Comparison of ENCODE assay signal across 1 cellular context in the genomic region with DNA sequence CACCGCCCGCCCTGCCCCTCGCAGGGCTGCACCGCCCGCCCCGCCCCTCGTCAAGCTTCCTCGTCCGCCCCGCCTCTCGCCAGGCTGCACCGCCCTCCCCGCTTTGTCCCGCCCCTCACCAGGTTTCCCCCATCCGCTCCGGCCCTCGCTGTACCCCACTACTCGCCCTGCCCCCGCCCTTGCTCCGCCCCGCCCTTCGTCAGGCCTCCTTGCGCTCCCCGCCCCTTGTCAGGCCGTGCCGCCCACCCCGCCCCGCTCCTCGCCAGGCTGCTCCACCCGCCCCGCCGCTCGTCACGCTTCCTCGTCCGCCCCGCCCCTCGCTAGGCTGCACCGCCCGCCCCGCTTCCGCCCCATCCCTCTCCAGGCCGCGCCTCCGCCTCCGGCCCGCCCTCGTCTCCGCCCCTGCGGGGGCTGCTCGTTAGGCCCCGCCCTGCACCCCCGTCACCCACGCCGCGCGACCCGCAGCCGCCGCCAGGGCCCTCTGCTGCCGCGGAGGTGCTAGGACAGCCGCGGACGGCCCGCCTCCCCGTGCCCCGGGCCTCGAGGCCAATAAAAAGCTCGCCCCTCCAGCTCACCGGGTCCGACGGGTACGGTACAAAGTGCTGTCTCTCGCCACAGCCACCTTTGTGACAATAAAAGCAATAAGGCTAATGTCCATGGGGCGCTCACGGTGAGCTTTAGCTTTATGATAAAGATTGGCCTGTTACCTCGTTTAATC.
TF ChIP-seq lines count a peak whose summit lies in the region.

No MANE protein-coding gene starts in this region.

TF ChIP-seq in HepG2, 621 proteins besides CTCF, POLR2A, EP300 and RAD21 (continued from another document and continues in another):
- TF ChIP-seq, protein P1, sequence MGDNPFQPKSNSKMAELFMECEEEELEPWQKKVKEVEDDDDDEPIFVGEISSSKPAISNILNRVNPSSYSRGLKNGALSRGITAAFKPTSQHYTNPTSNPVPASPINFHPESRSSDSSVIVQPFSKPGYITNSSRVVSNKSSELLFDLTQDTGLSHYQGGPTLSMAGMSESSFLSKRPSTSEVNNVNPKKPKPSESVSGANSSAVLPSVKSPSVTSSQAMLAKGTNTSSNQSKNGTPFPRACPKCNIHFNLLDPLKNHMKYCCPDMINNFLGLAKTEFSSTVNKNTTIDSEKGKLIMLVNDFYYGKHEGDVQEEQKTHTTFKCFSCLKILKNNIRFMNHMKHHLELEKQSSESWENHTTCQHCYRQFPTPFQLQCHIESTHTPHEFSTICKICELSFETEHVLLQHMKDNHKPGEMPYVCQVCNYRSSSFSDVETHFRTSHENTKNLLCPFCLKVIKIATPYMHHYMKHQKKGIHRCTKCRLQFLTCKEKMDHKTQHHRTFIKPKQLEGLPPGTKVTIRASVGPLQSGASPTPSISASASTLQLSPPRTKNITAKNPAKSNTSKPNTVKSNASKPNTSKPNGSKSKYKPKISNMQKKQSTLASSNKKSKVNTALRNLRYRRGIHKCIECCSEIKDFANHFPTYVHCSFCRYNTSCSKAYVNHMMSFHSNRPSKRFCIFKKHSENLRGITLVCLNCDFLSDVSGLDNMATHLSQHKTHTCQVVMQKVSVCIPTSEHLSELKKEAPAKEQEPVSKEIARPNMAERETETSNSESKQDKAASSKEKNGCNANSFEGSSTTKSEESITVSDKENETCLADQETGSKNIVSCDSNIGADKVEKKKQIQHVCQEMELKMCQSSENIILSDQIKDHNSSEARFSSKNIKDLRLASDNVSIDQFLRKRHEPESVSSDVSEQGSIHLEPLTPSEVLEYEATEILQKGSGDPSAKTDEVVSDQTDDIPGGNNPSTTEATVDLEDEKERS (CRISPR knock-in tag; IDR thresholded peaks at IDR 0.05): no peak
- no peak for TF ChIP-seq LCORL (IDR thresholded peaks at IDR 0.05)
- TF ChIP-seq LCORL (CRISPR knock-in tag; IDR thresholded peaks at IDR 0.05): peak; percentile 63
- no peak for TF ChIP-seq ZNF451 (CRISPR knock-in tag; IDR thresholded peaks at IDR 0.05)
- TF ChIP-seq ZFP90 (CRISPR knock-in tag; IDR thresholded peaks at IDR 0.05; ENCODE audit: borderline replicate concordance): peak; percentile 66; the same call in 1 of the 2 replicates
- no peak for TF ChIP-seq ZNF292 (CRISPR knock-in tag; IDR thresholded peaks at IDR 0.05; ENCODE audit: borderline replicate concordance, low read depth)
- TF ChIP-seq, protein P2, sequence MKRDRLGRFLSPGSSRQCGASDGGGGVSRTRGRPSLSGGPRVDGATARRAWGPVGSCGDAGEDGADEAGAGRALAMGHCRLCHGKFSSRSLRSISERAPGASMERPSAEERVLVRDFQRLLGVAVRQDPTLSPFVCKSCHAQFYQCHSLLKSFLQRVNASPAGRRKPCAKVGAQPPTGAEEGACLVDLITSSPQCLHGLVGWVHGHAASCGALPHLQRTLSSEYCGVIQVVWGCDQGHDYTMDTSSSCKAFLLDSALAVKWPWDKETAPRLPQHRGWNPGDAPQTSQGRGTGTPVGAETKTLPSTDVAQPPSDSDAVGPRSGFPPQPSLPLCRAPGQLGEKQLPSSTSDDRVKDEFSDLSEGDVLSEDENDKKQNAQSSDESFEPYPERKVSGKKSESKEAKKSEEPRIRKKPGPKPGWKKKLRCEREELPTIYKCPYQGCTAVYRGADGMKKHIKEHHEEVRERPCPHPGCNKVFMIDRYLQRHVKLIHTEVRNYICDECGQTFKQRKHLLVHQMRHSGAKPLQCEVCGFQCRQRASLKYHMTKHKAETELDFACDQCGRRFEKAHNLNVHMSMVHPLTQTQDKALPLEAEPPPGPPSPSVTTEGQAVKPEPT (CRISPR knock-in tag; IDR thresholded peaks at IDR 0.05; ENCODE audit: low read depth): no peak
- TF ChIP-seq BRCA1 (CRISPR knock-in tag; IDR thresholded peaks at IDR 0.05): no peak
- no peak for TF ChIP-seq ZFP62 (CRISPR knock-in tag; IDR thresholded peaks at IDR 0.05)
- TF ChIP-seq ZMAT3 (CRISPR knock-in tag; conservative IDR thresholded peaks at IDR 0.05): 0 out of 2 replicates have a peak, but pooled peaks have one; percentile 74
- no peak for TF ChIP-seq ZSCAN30 (CRISPR knock-in tag; IDR thresholded peaks at IDR 0.05)
- TF ChIP-seq TOPORS (CRISPR knock-in tag; IDR thresholded peaks at IDR 0.05): no peak
- no peak for TF ChIP-seq SUZ12 (IDR thresholded peaks at IDR 0.05; ENCODE audit: low read depth, low read length)
- no peak for TF ChIP-seq ZNF530 (CRISPR knock-in tag; IDR thresholded peaks at IDR 0.05; ENCODE audit: low read depth)
- TF ChIP-seq PPARG (CRISPR knock-in tag; conservative IDR thresholded peaks at IDR 0.05): peak; percentile 66
- TF ChIP-seq ATRX (CRISPR knock-in tag; IDR thresholded peaks at IDR 0.05; ENCODE audit: borderline replicate concordance): no peak
- TF ChIP-seq HIVEP1 (CRISPR knock-in tag; IDR thresholded peaks at IDR 0.05): no peak
- TF ChIP-seq, protein P3, sequence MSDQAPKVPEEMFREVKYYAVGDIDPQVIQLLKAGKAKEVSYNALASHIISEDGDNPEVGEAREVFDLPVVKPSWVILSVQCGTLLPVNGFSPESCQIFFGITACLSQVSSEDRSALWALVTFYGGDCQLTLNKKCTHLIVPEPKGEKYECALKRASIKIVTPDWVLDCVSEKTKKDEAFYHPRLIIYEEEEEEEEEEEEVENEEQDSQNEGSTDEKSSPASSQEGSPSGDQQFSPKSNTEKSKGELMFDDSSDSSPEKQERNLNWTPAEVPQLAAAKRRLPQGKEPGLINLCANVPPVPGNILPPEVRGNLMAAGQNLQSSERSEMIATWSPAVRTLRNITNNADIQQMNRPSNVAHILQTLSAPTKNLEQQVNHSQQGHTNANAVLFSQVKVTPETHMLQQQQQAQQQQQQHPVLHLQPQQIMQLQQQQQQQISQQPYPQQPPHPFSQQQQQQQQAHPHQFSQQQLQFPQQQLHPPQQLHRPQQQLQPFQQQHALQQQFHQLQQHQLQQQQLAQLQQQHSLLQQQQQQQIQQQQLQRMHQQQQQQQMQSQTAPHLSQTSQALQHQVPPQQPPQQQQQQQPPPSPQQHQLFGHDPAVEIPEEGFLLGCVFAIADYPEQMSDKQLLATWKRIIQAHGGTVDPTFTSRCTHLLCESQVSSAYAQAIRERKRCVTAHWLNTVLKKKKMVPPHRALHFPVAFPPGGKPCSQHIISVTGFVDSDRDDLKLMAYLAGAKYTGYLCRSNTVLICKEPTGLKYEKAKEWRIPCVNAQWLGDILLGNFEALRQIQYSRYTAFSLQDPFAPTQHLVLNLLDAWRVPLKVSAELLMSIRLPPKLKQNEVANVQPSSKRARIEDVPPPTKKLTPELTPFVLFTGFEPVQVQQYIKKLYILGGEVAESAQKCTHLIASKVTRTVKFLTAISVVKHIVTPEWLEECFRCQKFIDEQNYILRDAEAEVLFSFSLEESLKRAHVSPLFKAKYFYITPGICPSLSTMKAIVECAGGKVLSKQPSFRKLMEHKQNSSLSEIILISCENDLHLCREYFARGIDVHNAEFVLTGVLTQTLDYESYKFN (CRISPR knock-in tag; conservative IDR thresholded peaks at IDR 0.05): peak; percentile 72
- TF ChIP-seq SRSF9 (IDR thresholded peaks at IDR 0.05; ENCODE audit: borderline replicate concordance, insufficient read depth, low read depth, low read length, poor library complexity, severe bottlenecking): no peak
- TF ChIP-seq, protein P4, sequence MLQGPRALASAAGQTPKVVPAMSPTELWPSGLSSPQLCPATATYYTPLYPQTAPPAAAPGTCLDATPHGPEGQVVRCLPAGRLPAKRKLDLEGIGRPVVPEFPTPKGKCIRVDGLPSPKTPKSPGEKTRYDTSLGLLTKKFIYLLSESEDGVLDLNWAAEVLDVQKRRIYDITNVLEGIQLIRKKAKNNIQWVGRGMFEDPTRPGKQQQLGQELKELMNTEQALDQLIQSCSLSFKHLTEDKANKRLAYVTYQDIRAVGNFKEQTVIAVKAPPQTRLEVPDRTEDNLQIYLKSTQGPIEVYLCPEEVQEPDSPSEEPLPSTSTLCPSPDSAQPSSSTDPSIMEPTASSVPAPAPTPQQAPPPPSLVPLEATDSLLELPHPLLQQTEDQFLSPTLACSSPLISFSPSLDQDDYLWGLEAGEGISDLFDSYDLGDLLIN (CRISPR knock-in tag; IDR thresholded peaks at IDR 0.05; ENCODE audit: borderline replicate concordance): no peak
- TF ChIP-seq ZNF652 (CRISPR knock-in tag; IDR thresholded peaks at IDR 0.05; ENCODE audit: borderline replicate concordance, low read depth): no peak
- TF ChIP-seq, protein P5, sequence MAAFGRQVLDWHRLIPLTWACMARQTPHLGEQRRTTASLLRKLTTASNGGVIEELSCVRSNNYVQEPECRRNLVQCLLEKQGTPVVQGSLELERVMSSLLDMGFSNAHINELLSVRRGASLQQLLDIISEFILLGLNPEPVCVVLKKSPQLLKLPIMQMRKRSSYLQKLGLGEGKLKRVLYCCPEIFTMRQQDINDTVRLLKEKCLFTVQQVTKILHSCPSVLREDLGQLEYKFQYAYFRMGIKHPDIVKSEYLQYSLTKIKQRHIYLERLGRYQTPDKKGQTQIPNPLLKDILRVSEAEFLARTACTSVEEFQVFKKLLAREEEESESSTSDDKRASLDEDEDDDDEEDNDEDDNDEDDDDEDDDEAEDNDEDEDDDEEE (CRISPR knock-in tag; IDR thresholded peaks at IDR 0.05): no peak
- TF ChIP-seq, protein P6, sequence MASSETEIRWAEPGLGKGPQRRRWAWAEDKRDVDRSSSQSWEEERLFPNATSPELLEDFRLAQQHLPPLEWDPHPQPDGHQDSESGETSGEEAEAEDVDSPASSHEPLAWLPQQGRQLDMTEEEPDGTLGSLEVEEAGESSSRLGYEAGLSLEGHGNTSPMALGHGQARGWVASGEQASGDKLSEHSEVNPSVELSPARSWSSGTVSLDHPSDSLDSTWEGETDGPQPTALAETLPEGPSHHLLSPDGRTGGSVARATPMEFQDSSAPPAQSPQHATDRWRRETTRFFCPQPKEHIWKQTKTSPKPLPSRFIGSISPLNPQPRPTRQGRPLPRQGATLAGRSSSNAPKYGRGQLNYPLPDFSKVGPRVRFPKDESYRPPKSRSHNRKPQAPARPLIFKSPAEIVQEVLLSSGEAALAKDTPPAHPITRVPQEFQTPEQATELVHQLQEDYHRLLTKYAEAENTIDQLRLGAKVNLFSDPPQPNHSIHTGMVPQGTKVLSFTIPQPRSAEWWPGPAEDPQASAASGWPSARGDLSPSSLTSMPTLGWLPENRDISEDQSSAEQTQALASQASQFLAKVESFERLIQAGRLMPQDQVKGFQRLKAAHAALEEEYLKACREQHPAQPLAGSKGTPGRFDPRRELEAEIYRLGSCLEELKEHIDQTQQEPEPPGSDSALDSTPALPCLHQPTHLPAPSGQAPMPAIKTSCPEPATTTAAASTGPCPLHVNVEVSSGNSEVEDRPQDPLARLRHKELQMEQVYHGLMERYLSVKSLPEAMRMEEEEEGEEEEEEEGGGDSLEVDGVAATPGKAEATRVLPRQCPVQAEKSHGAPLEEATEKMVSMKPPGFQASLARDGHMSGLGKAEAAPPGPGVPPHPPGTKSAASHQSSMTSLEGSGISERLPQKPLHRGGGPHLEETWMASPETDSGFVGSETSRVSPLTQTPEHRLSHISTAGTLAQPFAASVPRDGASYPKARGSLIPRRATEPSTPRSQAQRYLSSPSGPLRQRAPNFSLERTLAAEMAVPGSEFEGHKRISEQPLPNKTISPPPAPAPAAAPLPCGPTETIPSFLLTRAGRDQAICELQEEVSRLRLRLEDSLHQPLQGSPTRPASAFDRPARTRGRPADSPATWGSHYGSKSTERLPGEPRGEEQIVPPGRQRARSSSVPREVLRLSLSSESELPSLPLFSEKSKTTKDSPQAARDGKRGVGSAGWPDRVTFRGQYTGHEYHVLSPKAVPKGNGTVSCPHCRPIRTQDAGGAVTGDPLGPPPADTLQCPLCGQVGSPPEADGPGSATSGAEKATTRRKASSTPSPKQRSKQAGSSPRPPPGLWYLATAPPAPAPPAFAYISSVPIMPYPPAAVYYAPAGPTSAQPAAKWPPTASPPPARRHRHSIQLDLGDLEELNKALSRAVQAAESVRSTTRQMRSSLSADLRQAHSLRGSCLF (CRISPR knock-in tag; IDR thresholded peaks at IDR 0.05; ENCODE audit: borderline replicate concordance): no peak
- TF ChIP-seq ZNF678 (CRISPR knock-in tag; IDR thresholded peaks at IDR 0.05): no peak
- TF ChIP-seq ZNF737 (CRISPR knock-in tag; IDR thresholded peaks at IDR 0.05; ENCODE audit: borderline replicate concordance): no peak
- no peak; the same call in 1 of the 2 replicates for TF ChIP-seq ZNF619 (CRISPR knock-in tag; IDR thresholded peaks at IDR 0.05)
- TF ChIP-seq POLR2G (IDR thresholded peaks at IDR 0.05; ENCODE audit: low read depth, low read length): peak; percentile 80
- TF ChIP-seq ZNF605 (CRISPR knock-in tag; IDR thresholded peaks at IDR 0.05): peak; percentile 65
- no peak for TF ChIP-seq ZNF670 (CRISPR knock-in tag; IDR thresholded peaks at IDR 0.05; ENCODE audit: borderline replicate concordance)
- TF ChIP-seq, protein P7, sequence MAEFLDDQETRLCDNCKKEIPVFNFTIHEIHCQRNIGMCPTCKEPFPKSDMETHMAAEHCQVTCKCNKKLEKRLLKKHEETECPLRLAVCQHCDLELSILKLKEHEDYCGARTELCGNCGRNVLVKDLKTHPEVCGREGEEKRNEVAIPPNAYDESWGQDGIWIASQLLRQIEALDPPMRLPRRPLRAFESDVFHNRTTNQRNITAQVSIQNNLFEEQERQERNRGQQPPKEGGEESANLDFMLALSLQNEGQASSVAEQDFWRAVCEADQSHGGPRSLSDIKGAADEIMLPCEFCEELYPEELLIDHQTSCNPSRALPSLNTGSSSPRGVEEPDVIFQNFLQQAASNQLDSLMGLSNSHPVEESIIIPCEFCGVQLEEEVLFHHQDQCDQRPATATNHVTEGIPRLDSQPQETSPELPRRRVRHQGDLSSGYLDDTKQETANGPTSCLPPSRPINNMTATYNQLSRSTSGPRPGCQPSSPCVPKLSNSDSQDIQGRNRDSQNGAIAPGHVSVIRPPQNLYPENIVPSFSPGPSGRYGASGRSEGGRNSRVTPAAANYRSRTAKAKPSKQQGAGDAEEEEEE (CRISPR knock-in tag; IDR thresholded peaks at IDR 0.05; ENCODE audit: borderline replicate concordance): no peak
- TF ChIP-seq MXD4 (CRISPR knock-in tag; IDR thresholded peaks at IDR 0.05): 0 out of 2 replicates have a peak, but pooled peaks have one; percentile 24
- TF ChIP-seq MIER2 (CRISPR knock-in tag; IDR thresholded peaks at IDR 0.05): 0 out of 2 replicates have a peak, but pooled peaks have one; percentile 22
- TF ChIP-seq, protein P8, sequence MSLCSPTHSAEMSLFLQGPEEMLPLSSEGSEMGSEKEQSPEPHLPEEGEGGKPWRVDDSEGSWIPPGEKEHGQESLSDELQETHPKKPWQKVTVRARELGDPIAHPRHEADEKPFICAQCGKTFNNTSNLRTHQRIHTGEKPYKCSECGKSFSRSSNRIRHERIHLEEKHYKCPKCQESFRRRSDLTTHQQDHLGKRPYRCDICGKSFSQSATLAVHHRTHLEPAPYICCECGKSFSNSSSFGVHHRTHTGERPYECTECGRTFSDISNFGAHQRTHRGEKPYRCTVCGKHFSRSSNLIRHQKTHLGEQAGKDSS (CRISPR knock-in tag; IDR thresholded peaks at IDR 0.05; ENCODE audit: borderline replicate concordance, low read depth): 0 out of 2 replicates have a peak, but pooled peaks have one; percentile 37
- TF ChIP-seq CEBPG (CRISPR knock-in tag; IDR thresholded peaks at IDR 0.05): no peak
- TF ChIP-seq CBX2 (IDR thresholded peaks at IDR 0.05; ENCODE audit: low read depth, low read length): no peak
- no peak for TF ChIP-seq CBX2 (CRISPR knock-in tag; IDR thresholded peaks at IDR 0.05; ENCODE audit: low read depth)
- no peak for TF ChIP-seq ISX (CRISPR knock-in tag; conservative IDR thresholded peaks at IDR 0.05)
- TF ChIP-seq, protein P9, sequence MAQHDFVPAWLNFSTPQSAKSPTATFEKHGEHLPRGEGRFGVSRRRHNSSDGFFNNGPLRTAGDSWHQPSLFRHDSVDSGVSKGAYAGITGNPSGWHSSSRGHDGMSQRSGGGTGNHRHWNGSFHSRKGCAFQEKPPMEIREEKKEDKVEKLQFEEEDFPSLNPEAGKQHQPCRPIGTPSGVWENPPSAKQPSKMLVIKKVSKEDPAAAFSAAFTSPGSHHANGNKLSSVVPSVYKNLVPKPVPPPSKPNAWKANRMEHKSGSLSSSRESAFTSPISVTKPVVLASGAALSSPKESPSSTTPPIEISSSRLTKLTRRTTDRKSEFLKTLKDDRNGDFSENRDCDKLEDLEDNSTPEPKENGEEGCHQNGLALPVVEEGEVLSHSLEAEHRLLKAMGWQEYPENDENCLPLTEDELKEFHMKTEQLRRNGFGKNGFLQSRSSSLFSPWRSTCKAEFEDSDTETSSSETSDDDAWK (CRISPR knock-in tag; IDR thresholded peaks at IDR 0.05): no peak
